In genomic region chr11:95867105-95867504, GRCh38 we compare ENCODE assay signal across 23 cellular contexts.
"Had no signal": no experiment of that assay in that cellular context is flagged by ENCODE, and none has a peak within 500 bp of the region (broad histone marks: within the 10 kb centered on the region; RNA-seq: fewer than 3 reads in every experiment).

No MANE protein-coding gene starts in this region.

- H3K27me3 ChIP-seq: esophagus muscularis mucosa, foreskin keratinocyte, gastroesophageal sphincter, heart left ventricle, hepatocyte, sigmoid colon, stomach, thyroid gland had no signal

- H3K4me3 Mint-ChIP-seq: memory B cell; natural killer cell; stimulated activated effector memory CD8-positive, alpha-beta T cell treated with anti-CD3 and anti-CD28 coated beads, Interleukin-12 subunit alpha, Interleukin-12 subunit beta, amount 100 ng/mL, for 72 hours had no signal

- H3K9me3 Mint-ChIP-seq: memory B cell; natural killer cell; stimulated activated effector memory CD8-positive, alpha-beta T cell treated with anti-CD3 and anti-CD28 coated beads, Interleukin-12 subunit alpha, Interleukin-12 subunit beta, amount 100 ng/mL, for 72 hours had no signal

- H3K9me3 ChIP-seq: esophagus muscularis mucosa, gastroesophageal sphincter, heart left ventricle, ovary, psoas muscle, sigmoid colon, stomach, thyroid gland had no signal

- DNase-seq: dermis blood vessel endothelial cell; effector memory CD4-positive, alpha-beta T cell; foreskin keratinocyte; heart left ventricle; natural killer cell; occipital lobe; ovary; posterior cingulate gyrus; psoas muscle; sigmoid colon; stimulated activated CD4-positive, alpha-beta T cell treated with anti-CD3 and anti-CD28 coated beads, Interleukin-2, amount 100 ng/mL, for 24 hours; stimulated activated CD4-positive, alpha-beta T cell treated with anti-CD3 and anti-CD28 coated beads, Interleukin-4, amount 100 ng/mL, for 24 hours; stimulated activated naive CD4-positive, alpha-beta T cell treated with Interleukin-2 at 50 U/mL for 16 hours; stomach; thyroid gland; trophoblast cell had no signal

- H3K4me1 Mint-ChIP-seq: memory B cell; stimulated activated effector memory CD8-positive, alpha-beta T cell treated with anti-CD3 and anti-CD28 coated beads, Interleukin-12 subunit alpha, Interleukin-12 subunit beta, amount 100 ng/mL, for 72 hours had no signal

- H3K27me3 Mint-ChIP-seq: memory B cell had no signal

- H3K36me3 Mint-ChIP-seq: natural killer cell had no signal

- H3K27ac Mint-ChIP-seq: memory B cell; natural killer cell; stimulated activated effector memory CD8-positive, alpha-beta T cell treated with anti-CD3 and anti-CD28 coated beads, Interleukin-12 subunit alpha, Interleukin-12 subunit beta, amount 100 ng/mL, for 72 hours had no signal

- ATAC-seq: foreskin keratinocyte; gastroesophageal sphincter; heart left ventricle; left lobe of liver; natural killer cell; psoas muscle; right cardiac atrium; stimulated activated effector memory CD8-positive, alpha-beta T cell treated with anti-CD3 and anti-CD28 coated beads, Interleukin-12 subunit alpha, Interleukin-12 subunit beta, amount 100 ng/mL, for 72 hours had no signal

- H3K27ac ChIP-seq: esophagus muscularis mucosa, foreskin keratinocyte, gastroesophageal sphincter, heart left ventricle, hepatocyte, ovary, psoas muscle, sigmoid colon, stomach, thyroid gland had no signal
